In genomic region chr15:68210821-68211655, GRCh38 we compare ENCODE assay signal across 8 cellular contexts. TPM values are rescaled to one million over a fixed set of nuclear protein-coding genes. Genes with fewer than 3 reads are reported as not detected.
DNase-seq lines count a peak whose midpoint lies in the region; ATAC-seq and TF ChIP-seq lines count a peak whose summit lies in the region.

No MANE protein-coding gene starts in this region.

- H3K4me1 ChIP-seq in Loucy (ENCODE audit: insufficient read depth, low read length, poor library complexity, severe bottlenecking) = no peaks in the 10 kb centered on the region

- H4K20me1 ChIP-seq in Loucy (ENCODE audit: insufficient read depth, low read length, poor library complexity, severe bottlenecking) = peaks cover 17% of the 10 kb centered on the region

- no peaks in the 10 kb centered on the region for H3K9me2 ChIP-seq in Loucy (replicated peaks; ENCODE audit: low read depth, low read length)

- no peaks in the 10 kb centered on the region for H3K9me3 Mint-ChIP-seq in effector memory CD8-positive, alpha-beta T cell
- no peaks in the 10 kb centered on the region for H3K9me3 Mint-ChIP-seq in stimulated activated memory B cell treated with anti-CD40 and anti-IgM and Interleukin-4, amounts not matched to agents 10 μg/mL and 1 μg/mL and 100 μg/mL, for 72 hours

- peak; percentile 76 for TF ChIP-seq CTCF in Loucy (conservative IDR thresholded peaks at IDR 0.05; ENCODE audit: low read length)

- H3K9me3 ChIP-seq in Loucy (ENCODE audit: insufficient read depth, low read depth, low read length) = no peaks in the 10 kb centered on the region

- no peak overlapping the region for H2AFZ ChIP-seq in Loucy (ENCODE audit: low read length)

- no peak for ATAC-seq in effector memory CD8-positive, alpha-beta T cell (replicated peaks)
- peak; percentile 55 for ATAC-seq in stimulated activated memory B cell treated with anti-CD40 and anti-IgM and Interleukin-4, amounts not matched to agents 10 μg/mL and 1 μg/mL and 100 μg/mL, for 72 hours
- ATAC-seq in GM21717 (IDR thresholded peaks at IDR 0.05; ENCODE audit: unreplicated experiment) (no peak), HG03342 (IDR thresholded peaks at IDR 0.05; ENCODE audit: unreplicated experiment) (no peak)

- H3K27ac Mint-ChIP-seq in effector memory CD8-positive, alpha-beta T cell = no peak overlapping the region
- H3K27ac Mint-ChIP-seq in stimulated activated memory B cell treated with anti-CD40 and anti-IgM and Interleukin-4, amounts not matched to agents 10 μg/mL and 1 μg/mL and 100 μg/mL, for 72 hours = no peak overlapping the region

- no peaks in the 10 kb centered on the region for H3F3A ChIP-seq in Loucy (ENCODE audit: low read depth)

- H3K4me1 Mint-ChIP-seq in effector memory CD8-positive, alpha-beta T cell (ENCODE audit: low read depth in 2 of 2) = peaks cover 7 to 26% of the 10 kb centered on the region in 2 donors
- H3K4me1 Mint-ChIP-seq in stimulated activated memory B cell treated with anti-CD40 and anti-IgM and Interleukin-4, amounts not matched to agents 10 μg/mL and 1 μg/mL and 100 μg/mL, for 72 hours = peaks cover 36% of the 10 kb centered on the region

- no peak overlapping the region for H3K9ac ChIP-seq in Loucy (ENCODE audit: low read depth, low read length, poor library complexity, severe bottlenecking)

- no peak overlapping the region for H3K4me3 Mint-ChIP-seq in effector memory CD8-positive, alpha-beta T cell
- peak overlapping the region; percentile 28 for H3K4me3 Mint-ChIP-seq in stimulated activated memory B cell treated with anti-CD40 and anti-IgM and Interleukin-4, amounts not matched to agents 10 μg/mL and 1 μg/mL and 100 μg/mL, for 72 hours

- DNase-seq in Daoy (ENCODE audit: low read depth) (peak; percentile 50), mesenteric fat pad (ENCODE audit: low spot score) (peak; percentile 91)
- peak; percentile 16 to 38 (median 34) for DNase-seq in activated CD8-positive, alpha-beta memory T cell treated with anti-CD3 and anti-CD28 coated beads for 48 hours (ENCODE audit: low read depth in 2 of 3, low spot score in 2 of 3)
- peak in 2 of 3 experiments; percentile 42 to 50 for DNase-seq in effector memory CD8-positive, alpha-beta T cell

- no peaks in the 10 kb centered on the region for H3K27me3 ChIP-seq in Loucy (ENCODE audit: insufficient read depth, low read length, poor library complexity, severe bottlenecking)

- H3K27me3 Mint-ChIP-seq in effector memory CD8-positive, alpha-beta T cell = no peaks in the 10 kb centered on the region
- H3K27me3 Mint-ChIP-seq in stimulated activated memory B cell treated with anti-CD40 and anti-IgM and Interleukin-4, amounts not matched to agents 10 μg/mL and 1 μg/mL and 100 μg/mL, for 72 hours = no peaks in the 10 kb centered on the region

- no peak overlapping the region for H3K4me3 ChIP-seq in Loucy (ENCODE audit: low read length, poor library complexity, severe bottlenecking)

- H3K36me3 Mint-ChIP-seq in effector memory CD8-positive, alpha-beta T cell (ENCODE audit: insufficient read depth) = peaks cover 9% of the 10 kb centered on the region
- H3K36me3 Mint-ChIP-seq in stimulated activated memory B cell treated with anti-CD40 and anti-IgM and Interleukin-4, amounts not matched to agents 10 μg/mL and 1 μg/mL and 100 μg/mL, for 72 hours = peaks cover 18% of the 10 kb centered on the region

- no peak overlapping the region for H3K4me2 ChIP-seq in Loucy (ENCODE audit: low read depth, low read length, poor library complexity, severe bottlenecking)

- H3K79me2 ChIP-seq in Loucy (ENCODE audit: insufficient read depth, low read length) = peaks cover 17% of the 10 kb centered on the region; the same call in 1 of the 2 replicates

- H3K36me3 ChIP-seq in Loucy (ENCODE audit: insufficient read depth, low read length) = peaks cover 37% of the 10 kb centered on the region; the same call in 1 of the 2 replicates

RNA-seq across cellular contexts. Expression of gene CALML4, which starts 5.9 kb away (rescaled TPM):
- total RNA-seq in Daoy (2014; rRNA removed; shearing (Covaris generic)) = 2.3 and 4.2 TPM in 2 replicates
- total RNA-seq in mesenteric fat pad = 7.2 TPM

RNA-seq across cellular contexts. Expression of gene CLN6, which starts 18.5 kb away (rescaled TPM):
- 10.0 and 17.6 TPM in 2 replicates for total RNA-seq in Daoy (2014; rRNA removed; shearing (Covaris generic))
- total RNA-seq in mesenteric fat pad = 24.7 TPM

Comparison
In these comparisons a context has a peak if more than half of its experiments do, and no peak if none do; other contexts are left out.
1. DNase-seq: peak in every context shown above with its lines; median percentile 91 in mesenteric fat pad; 50 in Daoy; 46 in effector memory CD8-positive, alpha-beta T cell; 34 in activated CD8-positive, alpha-beta memory T cell treated with anti-CD3 and anti-CD28 coated beads for 48 hours.